In genomic region chr16:88650749-88651275, GRCh38 we compare ENCODE assay signal across 8 cellular contexts. TPM values are rescaled to one million over a fixed set of nuclear protein-coding genes. Genes with fewer than 3 reads are reported as not detected.
DNase-seq lines count a peak whose midpoint lies in the region; ATAC-seq lines count a peak whose summit lies in the region.

TSS of gene CYBA (minus strand) at chr16:88651053. CDS start at chr16:88651013, 40 bp downstream.

- intact Hi-C loops in T-helper 2 cell treated with Interferon-gamma antibody and Interleukin-4, amounts not matched to agents 100 ng/mL and 5 ng/mL, for 36 hours (cut with micrococcal nuclease): loop anchor here (1.0 to 2.0 kb wide), 4 partner anchors 12 to 50 kb away; partner anchors contain the start of genes MVD and SNAI3

- no peak within 1 kb of the TSS for H3K27ac ChIP-seq in iPS-20b (ENCODE audit: low read length)

- ATAC-seq in GM19397 (IDR thresholded peaks at IDR 0.05; ENCODE audit: unreplicated experiment) (peak; percentile 65), HG03558 (IDR thresholded peaks at IDR 0.05; ENCODE audit: extremely low read depth, unreplicated experiment) (peak; percentile 20)

- peak within 1 kb of the TSS; percentile 85 for H3K9ac ChIP-seq in iPS-20b (ENCODE audit: low read depth, low read length)

- peak; percentile 86 for DNase-seq in CMK (ENCODE audit: low read depth)
- DNase-seq in astrocyte of the hippocampus (ENCODE audit: low read depth, low spot score): peak; percentile 76
- peak; percentile 76 for DNase-seq in stimulated activated CD4-positive, alpha-beta T cell treated with anti-CD3 and anti-CD28 coated beads, Interleukin-12 subunit alpha, Interleukin-12 subunit beta, amount 100 ng/mL, for 4 hours
- DNase-seq in pons (ENCODE audit: low spot score): no peak

- H3K4me3 ChIP-seq in iPS-20b (ENCODE audit: low read length): peak within 1 kb of the TSS; percentile 90

- H3K4me1 ChIP-seq in iPS-20b (ENCODE audit: insufficient read depth, low read length): peaks cover 5% of the 10 kb centered on the region; the same call in 1 of the 2 replicates

- H3K36me3 ChIP-seq in iPS-20b (ENCODE audit: insufficient read depth, low read depth, low read length): peaks cover 20% of the 10 kb centered on the region

- H3K27me3 ChIP-seq in iPS-20b (ENCODE audit: insufficient read depth, low read length): no peaks in the 10 kb centered on the region

- no peaks in the 10 kb centered on the region for H3K9me3 ChIP-seq in iPS-20b (ENCODE audit: insufficient read depth, low read depth, low read length)

RNA-seq across cellular contexts. Expression of gene CYBA, which starts in this region (rescaled TPM):
- total RNA-seq in T-helper 2 cell treated with Interferon-gamma antibody and Interleukin-4, amounts not matched to agents 100 ng/mL and 5 ng/mL, for 36 hours: 436 and 456 TPM in 2 replicates
